Comparison of ENCODE assay signal across 23 cellular contexts in genomic region chr16:1299012-1299867, GRCh38. TPM values are rescaled to one million over a fixed set of nuclear protein-coding genes. Genes with fewer than 3 reads are reported as not detected.
DNase-seq lines count a peak whose midpoint lies in the region; FAIRE-seq and TF ChIP-seq lines count a peak whose summit lies in the region.
"Had no signal": no experiment of that assay in that cellular context is flagged by ENCODE, and none has a peak within 500 bp of the region (broad histone marks: within the 10 kb centered on the region; RNA-seq: fewer than 3 reads in every experiment).

No MANE protein-coding gene starts in this region.

- no peak overlapping the region for H3K56ac ChIP-seq in H1 (replicated peaks; ENCODE audit: insufficient read length, low read depth, low read length)

- H2BK20ac ChIP-seq in H1 (ENCODE audit: low read length) = no peak overlapping the region

- H2BK120ac ChIP-seq in H1 (replicated peaks; ENCODE audit: low read depth, low read length) = no peak overlapping the region

- H3K36me3 ChIP-seq in Caco-2 (ENCODE audit: control insufficient read depth, insufficient read depth, low read length) (no peaks in the 10 kb centered on the region), H1 (ENCODE audit: control insufficient read depth in 2 of 4, insufficient read depth in 4 of 4, low read length in 3 of 4) (no peaks in the 10 kb centered on the region), osteoblast (ENCODE audit: insufficient read depth, low read length) (no peaks in the 10 kb centered on the region), endodermal cell (ENCODE audit: control insufficient read depth, insufficient read depth, low read length) (no peaks in the 10 kb centered on the region)
- H3K36me3 ChIP-seq: heart left ventricle, Peyer's patch, transverse colon had no signal

- H3K27ac Mint-ChIP-seq in Caco-2 (ENCODE audit: unreplicated experiment) (peak overlapping the region; percentile 76), endodermal cell (no peak overlapping the region)
- H3K27ac Mint-ChIP-seq: activated naive CD8-positive, alpha-beta T cell had no signal

- H2BK5ac ChIP-seq in H1 (ENCODE audit: low read depth, low read length) = no peak overlapping the region

- no peaks in the 10 kb centered on the region for H3K9me3 Mint-ChIP-seq in Caco-2 (ENCODE audit: unreplicated experiment)
- H3K9me3 Mint-ChIP-seq in endodermal cell = no peaks in the 10 kb centered on the region
- H3K9me3 Mint-ChIP-seq: CD4-positive, CD25-positive, alpha-beta regulatory T cell had no signal

- no peak for TF ChIP-seq RAD21 in H1 (IDR thresholded peaks at IDR 0.05 in 1 of 2, conservative IDR thresholded peaks at IDR 0.05 in 1 of 2; ENCODE audit: low read depth in 2 of 2, low read length in 2 of 2)

- TF ChIP-seq EP300 in H1 (IDR thresholded peaks at IDR 0.05; ENCODE audit: borderline replicate concordance in 1 of 2, low read depth in 2 of 2, low read length in 2 of 2) = no peak

- no peaks in the 10 kb centered on the region; the same call in 1 of the 2 replicates for H3K79me1 ChIP-seq in H1 (ENCODE audit: low read depth, low read length)

- intact Hi-C loops in Caco-2 (cut with micrococcal nuclease; ENCODE audit: unreplicated experiment) = no loop called here

- BruUV-seq in Caco-2 (replicated peaks; lab: Mats Ljungman, UMichigan) = TSS peak; percentile 87

- H3K23me2 ChIP-seq in H1 (ENCODE audit: low read depth, low read length) = peaks cover 2% of the 10 kb centered on the region; the same call in 1 of the 2 replicates

- no peak overlapping the region for H3K14ac ChIP-seq in H1 (ENCODE audit: insufficient read length)

- H3K4ac ChIP-seq in H1 (replicated peaks; ENCODE audit: insufficient read length, low read depth, low read length) = no peak overlapping the region

- H3K9ac ChIP-seq in H1 (replicated peaks in 1 of 4; ENCODE audit: extremely low read depth in 1 of 4, low read depth in 3 of 4, low read length in 3 of 4) = no peak overlapping the region
- no peak overlapping the region for H3K9ac ChIP-seq in endodermal cell (ENCODE audit: extremely low read depth, low read length, poor library complexity, severe bottlenecking)

- POLR2A ChIA-PET in Caco-2 (lab: Charles Lee) = interaction anchor here (0.9 kb wide), 1 partner anchor 10 kb away, joined by 3 read pairs; no protein-coding TSS in a partner anchor
- POLR2A ChIA-PET in H1 (lab: Charles Lee; ENCODE audit: partially characterized antibody) = interaction anchor here (0.8 to 2.8 kb wide), 2 partner anchors 9 to 10 kb away, joined by 3 to 18 read pairs; partner anchors contain the start of gene UBE2I

- H3K4me3 Mint-ChIP-seq in Caco-2 (ENCODE audit: unreplicated experiment) (peak overlapping the region; percentile 69), endodermal cell (no peak overlapping the region)
- H3K4me3 Mint-ChIP-seq: activated naive CD8-positive, alpha-beta T cell; CD4-positive, CD25-positive, alpha-beta regulatory T cell had no signal

- no peak for FAIRE-seq in H1 (lab: Jason Lieb, UNC)
- FAIRE-seq: colon, endometrium had no signal

- WGBS in H1 (ENCODE audit: extremely low coverage in 1 of 2, insufficient coverage in 1 of 2, insufficient read length in 1 of 2, insufficient replicate concordance in 2 of 2, low coverage in 1 of 2, low lambda C conversion rate in 2 of 2, missing lambda C conversion rate in 1 of 2), 2 experiments = 90% methylated on average over 31 of the region's 31 CpGs; no CpG with 5 or more reads in 1 of the 2 experiments
- WGBS in endodermal cell (ENCODE audit: insufficient coverage in 1 of 2, insufficient read length in 1 of 2), 2 experiments = 87 to 89% methylated on average over 23 to 31 of the region's 31 CpGs

- peak overlapping the region; percentile 61; the same call in 1 of the 2 replicates for H2BK15ac ChIP-seq in H1 (ENCODE audit: low read length)

- H3K79me2 ChIP-seq in H1 (ENCODE audit: control insufficient read depth in 1 of 2, insufficient read depth in 2 of 2, low read length in 2 of 2) (no peaks in the 10 kb centered on the region), osteoblast (ENCODE audit: insufficient read depth, low read length) (no peaks in the 10 kb centered on the region)

- H3K36me3 Mint-ChIP-seq in Caco-2 (ENCODE audit: insufficient read depth, unreplicated experiment) = peaks cover 5% of the 10 kb centered on the region
- H3K36me3 Mint-ChIP-seq in endodermal cell (ENCODE audit: low read depth) = no peaks in the 10 kb centered on the region
- H3K36me3 Mint-ChIP-seq: activated naive CD8-positive, alpha-beta T cell; CD4-positive, CD25-positive, alpha-beta regulatory T cell had no signal

- no peak overlapping the region for H3K18ac ChIP-seq in H1 (ENCODE audit: extremely low read depth, low read length)

- CTCF ChIA-PET in Caco-2 (lab: Charles Lee) = interaction anchor here (0.5 to 0.7 kb wide), 2 partner anchors 43 kb away, joined by 3 read pairs; no protein-coding TSS in a partner anchor
- CTCF ChIA-PET in H1 (lab: Charles Lee; ENCODE audit: partially characterized antibody) = interaction anchor here (0.7 to 3.3 kb wide), 12 partner anchors 9 to 136 kb away, joined by 3 to 35 read pairs (median 4); no protein-coding TSS in a partner anchor

- no peak overlapping the region for H2AK5ac ChIP-seq in H1 (ENCODE audit: low read depth, low read length)

- no peak overlapping the region for H4K8ac ChIP-seq in H1 (ENCODE audit: extremely low read depth, insufficient read depth, low read length)

- H2AFZ ChIP-seq in H1 (ENCODE audit: low read length) (no peak overlapping the region), osteoblast (ENCODE audit: low read length) (no peak overlapping the region)

- TF ChIP-seq POLR2A in H1 (IDR thresholded peaks at IDR 0.05; ENCODE audit: control extremely low read depth in 1 of 2, low read depth in 2 of 2, low read length in 2 of 2) = no peak

- peaks cover 37% of the 10 kb centered on the region for H3K4me1 ChIP-seq in Caco-2
- peaks cover 0 to 17% (median 11%) of the 10 kb centered on the region in 4 experiments; a peak in 6 of 7 replicates for H3K4me1 ChIP-seq in H1 (replicated peaks in 1 of 4; ENCODE audit: control insufficient read depth in 3 of 4, insufficient read depth in 4 of 4, low read length in 3 of 4)
- H3K4me1 ChIP-seq in osteoblast (ENCODE audit: insufficient read depth, low read length) = peaks cover 9% of the 10 kb centered on the region
- H3K4me1 ChIP-seq in endodermal cell (ENCODE audit: control insufficient read depth, insufficient read depth, low read length) = no peaks in the 10 kb centered on the region

- H3K27me3 Mint-ChIP-seq in Caco-2 (ENCODE audit: insufficient read depth, unreplicated experiment) (no peaks in the 10 kb centered on the region), endodermal cell (ENCODE audit: insufficient read depth) (peaks cover 5% of the 10 kb centered on the region)

- no peak overlapping the region for H3K23ac ChIP-seq in H1 (ENCODE audit: insufficient read length)

- H3K4me2 ChIP-seq in H1 (ENCODE audit: insufficient read depth in 1 of 2, low read depth in 2 of 2, low read length in 2 of 2) (no peak overlapping the region), osteoblast (ENCODE audit: insufficient read depth, low read length) (no peak overlapping the region)

- no peaks in the 10 kb centered on the region for H3K9me3 ChIP-seq in Caco-2
- H3K9me3 ChIP-seq in H1 (ENCODE audit: insufficient read depth in 2 of 2, low read depth in 1 of 2, low read length in 1 of 2) = no peaks in the 10 kb centered on the region
- H3K9me3 ChIP-seq in osteoblast (ENCODE audit: low read depth, low read length) = no peaks in the 10 kb centered on the region
- H3K9me3 ChIP-seq in endodermal cell (ENCODE audit: control insufficient read depth, low read length) = no peaks in the 10 kb centered on the region
- H3K9me3 ChIP-seq: heart left ventricle, Peyer's patch, transverse colon had no signal

- H3K27ac ChIP-seq in H1 (ENCODE audit: low read depth, low read length) (no peak overlapping the region), osteoblast (ENCODE audit: low read depth, low read length) (no peak overlapping the region), endodermal cell (ENCODE audit: low read depth, low read length) (no peak overlapping the region)
- H3K27ac ChIP-seq: heart left ventricle, Peyer's patch, transverse colon had no signal

- no peak overlapping the region for H4K5ac ChIP-seq in H1 (ENCODE audit: insufficient read length, low read depth, low read length)

- 0 out of 2 replicates have a peak overlapping the region, but pooled peaks have one; percentile 39 for H2BK12ac ChIP-seq in H1 (ENCODE audit: low read depth, low read length)

- no peak overlapping the region for H4K91ac ChIP-seq in H1 (replicated peaks; ENCODE audit: insufficient read length, low read length)

- H3K4me1 Mint-ChIP-seq in Caco-2 (ENCODE audit: low read depth, unreplicated experiment) (peaks cover 16% of the 10 kb centered on the region), endodermal cell (peaks cover 21% of the 10 kb centered on the region)

- TF ChIP-seq CTCF in Caco-2 (IDR thresholded peaks at IDR 0.05; ENCODE audit: insufficient read depth in 1 of 2, low read depth in 1 of 2, low read length in 1 of 2, severe bottlenecking in 1 of 2, unreplicated experiment in 1 of 2) (no peak), H1 (IDR thresholded peaks at IDR 0.05; ENCODE audit: control extremely low read depth in 1 of 3, insufficient read depth in 1 of 3, low read depth in 1 of 3, low read length in 3 of 3) (no peak), osteoblast (IDR thresholded peaks at IDR 0.05; ENCODE audit: extremely low read depth, low read depth, low read length) (no peak), endodermal cell (conservative IDR thresholded peaks at IDR 0.05) (no peak)

- H4K20me1 ChIP-seq in H1 (replicated peaks in 1 of 2; ENCODE audit: control insufficient read depth in 1 of 2, insufficient read depth in 2 of 2, low read length in 2 of 2) = no peaks in the 10 kb centered on the region
- no peaks in the 10 kb centered on the region for H4K20me1 ChIP-seq in osteoblast (ENCODE audit: insufficient read depth, low read length)

- DNase-seq in Caco-2 = peak; percentile 80 to 85
- DNase-seq in H1 (ENCODE audit: low read depth in 1 of 2, low spot score in 2 of 2) = no peak
- DNase-seq in osteoblast (ENCODE audit: insufficient read length, low spot score, missing footprints) = peak; percentile 47
- DNase-seq in stimulated activated CD4-positive, alpha-beta T cell treated with anti-CD3 and anti-CD28 coated beads, Interleukin-4, amount 100 ng/mL, for 4 hours = no peak
- DNase-seq in stimulated activated naive CD4-positive, alpha-beta T cell treated with Interleukin-2 at 50 U/mL for 16 hours (lab: John Stamatoyannopoulos, UW) = no peak
- DNase-seq in endodermal cell = no peak
- DNase-seq: activated CD4-positive, CD25-positive, alpha-beta regulatory T cell; CD4-positive, CD25-positive, alpha-beta regulatory T cell; DMS79 treated with DMSO at 0.1 percent for 48 hours; heart left ventricle; mesendoderm; NCI-H146; NCI-H82; Peyer's patch; stimulated activated naive CD4-positive, alpha-beta T cell; transverse colon had no signal

- H3K4me3 ChIP-seq in Caco-2 (ENCODE audit: low read depth, low read length) (peak overlapping the region; percentile 26), H1 (ENCODE audit: extremely low read depth in 1 of 4, insufficient read depth in 2 of 4, low read depth in 3 of 4, low read length in 4 of 4) (no peak overlapping the region), osteoblast (ENCODE audit: insufficient read depth, low read length) (no peak overlapping the region), endodermal cell (ENCODE audit: low read length) (no peak overlapping the region)
- H3K4me3 ChIP-seq: heart left ventricle, transverse colon had no signal

- H3K27me3 ChIP-seq in Caco-2 (replicated peaks; ENCODE audit: control insufficient read depth, insufficient read depth, low read length) (no peaks in the 10 kb centered on the region), H1 (replicated peaks in 1 of 4; ENCODE audit: control insufficient read depth in 3 of 4, extremely low read depth in 1 of 4, insufficient read depth in 3 of 4, low read length in 3 of 4) (no peaks in the 10 kb centered on the region), osteoblast (ENCODE audit: insufficient read depth, low read length) (peaks cover 21% of the 10 kb centered on the region), endodermal cell (ENCODE audit: control insufficient read depth, insufficient read depth, low read length, poor library complexity, severe bottlenecking) (no peaks in the 10 kb centered on the region)
- H3K27me3 ChIP-seq: Peyer's patch had no signal

RNA-seq across cellular contexts. Expression of gene UBE2I, which starts 10.2 kb away (rescaled TPM):
- 178 and 199 TPM in 2 replicates for total RNA-seq in Caco-2 (2022)
- 268 and 272 TPM in 2 replicates for total RNA-seq in H1 (2021; fragmentation: NEBNext Ultra II Directional; extraction: Animal tissue kit (Norgen Biotek cat#: 25700))
- 148 and 162 TPM in 2 replicates for polyA plus RNA-seq in H1 (2011; rRNA removed)
- 142 TPM for polyA plus RNA-seq in H1 (2011; cell fraction: cytosol; rRNA removed)
- polyA plus RNA-seq in H1 (2011; cell fraction: nucleus; rRNA removed) = 143 TPM
- 186 to 197 TPM (median 190 TPM) in 4 replicates for polyA plus RNA-seq in H1 (2012, experiment 1 of 2)
- 278 TPM for polyA plus RNA-seq in H1 (2012, experiment 2 of 2)
- 202 TPM for polyA plus RNA-seq in H1 (2013, experiment 1 of 2)
- polyA plus RNA-seq in H1 (2013, experiment 2 of 2) = 204 TPM
- polyA minus RNA-seq in H1 (2011; rRNA and poly(A)+ RNA removed) = 87.2 and 89.0 TPM in 2 replicates
- 84.7 TPM for polyA minus RNA-seq in H1 (2011; cell fraction: cytosol; rRNA and poly(A)+ RNA removed)
- 99.4 TPM for polyA minus RNA-seq in H1 (2011; cell fraction: nucleus; rRNA and poly(A)+ RNA removed)
- 37.1 and 49.2 TPM in 2 replicates for total RNA-seq in osteoblast
- total RNA-seq in endodermal cell = 100 to 1,000 TPM; 250 to 294 TPM
- 223 TPM for polyA plus RNA-seq in endodermal cell (2013, experiment 1 of 2)
- polyA plus RNA-seq in endodermal cell (2013, experiment 2 of 2) = 222 TPM

RNA-seq across cellular contexts. Expression of gene BAIAP3, which starts 34.2 kb away (rescaled TPM):
- total RNA-seq in Caco-2 (2022) (4.2 and 5.0 TPM in 2 replicates), osteoblast (under 0.01 and 0.29 TPM in 2 replicates), endodermal cell (10 to 100 TPM; 25.0 to 43.5 TPM)
- 6.8 and 7.9 TPM in 2 replicates for total RNA-seq in H1 (2021; fragmentation: NEBNext Ultra II Directional; extraction: Animal tissue kit (Norgen Biotek cat#: 25700))
- 2.9 and 6.3 TPM in 2 replicates for polyA plus RNA-seq in H1 (2011; rRNA removed)
- polyA plus RNA-seq in H1 (2011; cell fraction: cytosol; rRNA removed) = 4.8 TPM
- 33.8 TPM for polyA plus RNA-seq in H1 (2011; cell fraction: nucleus; rRNA removed)
- 4.5 to 6.4 TPM (median 5.6 TPM) in 4 replicates for polyA plus RNA-seq in H1 (2012, experiment 1 of 2)
- polyA plus RNA-seq in H1 (2012, experiment 2 of 2) = 2.6 TPM
- 5.0 TPM for polyA plus RNA-seq in H1 (2013, experiment 1 of 2)
- 3.4 TPM for polyA plus RNA-seq in H1 (2013, experiment 2 of 2)
- polyA minus RNA-seq in H1 (2011; rRNA and poly(A)+ RNA removed) = 2.0 and 2.1 TPM in 2 replicates
- polyA minus RNA-seq in H1 (2011; cell fraction: cytosol; rRNA and poly(A)+ RNA removed) = 5.7 TPM
- polyA minus RNA-seq in H1 (2011; cell fraction: nucleus; rRNA and poly(A)+ RNA removed) = 11.1 TPM
- 21.8 TPM for polyA plus RNA-seq in endodermal cell (2013, experiment 1 of 2)
- 19.6 TPM for polyA plus RNA-seq in endodermal cell (2013, experiment 2 of 2)

RNA-seq across cellular contexts. Expression of gene TPSD1, which starts 43.4 kb away (rescaled TPM):
- total RNA-seq in Caco-2 (2022) = not detected in 2 replicates
- not detected in 2 replicates for total RNA-seq in H1 (2021; fragmentation: NEBNext Ultra II Directional; extraction: Animal tissue kit (Norgen Biotek cat#: 25700))
- 0.26 and 0.61 TPM in 2 replicates for polyA plus RNA-seq in H1 (2011; rRNA removed)
- polyA plus RNA-seq in H1 (2011; cell fraction: cytosol; rRNA removed) = 0.62 TPM
- 8.5 TPM for polyA plus RNA-seq in H1 (2011; cell fraction: nucleus; rRNA removed)
- polyA plus RNA-seq in H1 (2012, experiment 1 of 2) = 0.42 to 1.1 TPM (median 0.70 TPM) in 4 replicates
- 0.18 TPM for polyA plus RNA-seq in H1 (2012, experiment 2 of 2)
- polyA plus RNA-seq in H1 (2013, experiment 1 of 2) = 0.36 TPM
- 0.17 TPM for polyA plus RNA-seq in H1 (2013, experiment 2 of 2)
- polyA minus RNA-seq in H1 (2011; rRNA and poly(A)+ RNA removed) = 0.28 TPM in 1 of 2 replicates, not detected in the other
- not detected for polyA minus RNA-seq in H1 (2011; cell fraction: cytosol; rRNA and poly(A)+ RNA removed)
- not detected for polyA minus RNA-seq in H1 (2011; cell fraction: nucleus; rRNA and poly(A)+ RNA removed)
- not detected in 2 replicates for total RNA-seq in osteoblast
- total RNA-seq in endodermal cell = not detected
- not detected for polyA plus RNA-seq in endodermal cell (2013, experiment 1 of 2)
- not detected for polyA plus RNA-seq in endodermal cell (2013, experiment 2 of 2)
- total RNA-seq: CD4-positive, CD25-positive, alpha-beta regulatory T cell; SK-MEL-5; T-helper 2 cell treated with Interferon-gamma antibody and Interleukin-4, amounts not matched to agents 100 ng/mL and 5 ng/mL, for 36 hours had no signal
- polyA plus RNA-seq: AG04450; CD4-positive, CD25-positive, alpha-beta regulatory T cell; neural cell had no signal

RNA-seq across cellular contexts. Expression of gene TSR3, which starts 52.4 kb away (rescaled TPM):
- total RNA-seq in Caco-2 (2022) (48.3 and 48.6 TPM in 2 replicates), osteoblast (53.6 and 57.8 TPM in 2 replicates), endodermal cell (10 to 100 TPM; 64.9 to 67.4 TPM)
- total RNA-seq in H1 (2021; fragmentation: NEBNext Ultra II Directional; extraction: Animal tissue kit (Norgen Biotek cat#: 25700)) = 45.9 and 52.3 TPM in 2 replicates
- 43.1 and 66.0 TPM in 2 replicates for polyA plus RNA-seq in H1 (2011; rRNA removed)
- polyA plus RNA-seq in H1 (2011; cell fraction: cytosol; rRNA removed) = 60.3 TPM
- 46.0 TPM for polyA plus RNA-seq in H1 (2011; cell fraction: nucleus; rRNA removed)
- polyA plus RNA-seq in H1 (2012, experiment 1 of 2) = 31.8 to 57.4 TPM (median 53.2 TPM) in 4 replicates
- polyA plus RNA-seq in H1 (2012, experiment 2 of 2) = 37.5 TPM
- 25.0 TPM for polyA plus RNA-seq in H1 (2013, experiment 1 of 2)
- polyA plus RNA-seq in H1 (2013, experiment 2 of 2) = 26.0 TPM
- 10.2 and 10.8 TPM in 2 replicates for polyA minus RNA-seq in H1 (2011; rRNA and poly(A)+ RNA removed)
- 31.2 TPM for polyA minus RNA-seq in H1 (2011; cell fraction: cytosol; rRNA and poly(A)+ RNA removed)
- 19.7 TPM for polyA minus RNA-seq in H1 (2011; cell fraction: nucleus; rRNA and poly(A)+ RNA removed)
- polyA plus RNA-seq in endodermal cell (2013, experiment 1 of 2) = 47.0 TPM
- polyA plus RNA-seq in endodermal cell (2013, experiment 2 of 2) = 44.1 TPM

RNA-seq across cellular contexts. Expression of gene GNPTG, which starts 52.5 kb away (rescaled TPM):
- total RNA-seq in Caco-2 (2022) (37.3 and 37.6 TPM in 2 replicates), osteoblast (67.8 and 69.1 TPM in 2 replicates), endodermal cell (10 to 100 TPM; 34.0 to 38.4 TPM)
- 25.2 and 26.2 TPM in 2 replicates for total RNA-seq in H1 (2021; fragmentation: NEBNext Ultra II Directional; extraction: Animal tissue kit (Norgen Biotek cat#: 25700))
- polyA plus RNA-seq in H1 (2011; rRNA removed) = 51.2 and 73.3 TPM in 2 replicates
- 45.7 TPM for polyA plus RNA-seq in H1 (2011; cell fraction: cytosol; rRNA removed)
- 73.3 TPM for polyA plus RNA-seq in H1 (2011; cell fraction: nucleus; rRNA removed)
- polyA plus RNA-seq in H1 (2012, experiment 1 of 2) = 21.7 to 30.2 TPM (median 28.6 TPM) in 4 replicates
- polyA plus RNA-seq in H1 (2012, experiment 2 of 2) = 17.9 TPM
- polyA plus RNA-seq in H1 (2013, experiment 1 of 2) = 22.1 TPM
- 23.7 TPM for polyA plus RNA-seq in H1 (2013, experiment 2 of 2)
- polyA minus RNA-seq in H1 (2011; rRNA and poly(A)+ RNA removed) = 9.9 and 10.5 TPM in 2 replicates
- polyA minus RNA-seq in H1 (2011; cell fraction: cytosol; rRNA and poly(A)+ RNA removed) = 9.3 TPM
- 13.4 TPM for polyA minus RNA-seq in H1 (2011; cell fraction: nucleus; rRNA and poly(A)+ RNA removed)
- 22.5 TPM for polyA plus RNA-seq in endodermal cell (2013, experiment 1 of 2)
- polyA plus RNA-seq in endodermal cell (2013, experiment 2 of 2) = 22.2 TPM

Comparison
In these comparisons a context has a peak if more than half of its experiments do, and no peak if none do; other contexts are left out.
1. DNase-seq: peak in Caco-2 (2 of 2) and osteoblast (single experiment); none in H1 (0 of 2), stimulated activated CD4-positive, alpha-beta T cell treated with anti-CD3 and anti-CD28 coated beads, Interleukin-4, amount 100 ng/mL, for 4 hours (0 of 2), stimulated activated naive CD4-positive, alpha-beta T cell treated with Interleukin-2 at 50 U/mL for 16 hours (single experiment) and endodermal cell (single experiment).